Comparison of ENCODE assay signal across 9 cellular contexts in genomic region chr6:11650297-11650696, GRCh38.
DNase-seq lines count a peak whose midpoint lies in the region; ATAC-seq lines count a peak whose summit lies in the region.
"Had no signal": no experiment of that assay in that cellular context is flagged by ENCODE, and none has a peak within 500 bp of the region (broad histone marks: within the 10 kb centered on the region; RNA-seq: fewer than 3 reads in every experiment).

No MANE protein-coding gene starts in this region.

- no peak overlapping the region for H3K4me3 ChIP-seq in skeletal muscle cell (ENCODE audit: low read depth, low read length)
- H3K4me3 ChIP-seq: vagina had no signal

- peak; percentile 74 for ATAC-seq in left ventricle myocardium superior
- ATAC-seq in GM21390 (IDR thresholded peaks at IDR 0.05; ENCODE audit: unreplicated experiment) = no peak
- ATAC-seq in GM18867 (IDR thresholded peaks at IDR 0.05; ENCODE audit: unreplicated experiment) = no peak
- no peak for ATAC-seq in GM18520 (IDR thresholded peaks at IDR 0.05; ENCODE audit: unreplicated experiment)

- DNase-seq in HS-27A (ENCODE audit: low read depth) (peak; percentile 71), amniotic epithelial cell (ENCODE audit: low read depth) (peak; percentile 56), left ventricle myocardium superior (peak; percentile 39), skeletal muscle cell (ENCODE audit: low read depth) (peak; percentile 45)
- DNase-seq: activated CD4-positive, alpha-beta T cell treated with anti-CD3 and anti-CD28 coated beads for 1 hour had no signal

- intact Hi-C loops in left ventricle myocardium superior (cut with micrococcal nuclease) = no loop called here
